1 cellular context compared by ENCODE assay signal in the genomic region with DNA sequence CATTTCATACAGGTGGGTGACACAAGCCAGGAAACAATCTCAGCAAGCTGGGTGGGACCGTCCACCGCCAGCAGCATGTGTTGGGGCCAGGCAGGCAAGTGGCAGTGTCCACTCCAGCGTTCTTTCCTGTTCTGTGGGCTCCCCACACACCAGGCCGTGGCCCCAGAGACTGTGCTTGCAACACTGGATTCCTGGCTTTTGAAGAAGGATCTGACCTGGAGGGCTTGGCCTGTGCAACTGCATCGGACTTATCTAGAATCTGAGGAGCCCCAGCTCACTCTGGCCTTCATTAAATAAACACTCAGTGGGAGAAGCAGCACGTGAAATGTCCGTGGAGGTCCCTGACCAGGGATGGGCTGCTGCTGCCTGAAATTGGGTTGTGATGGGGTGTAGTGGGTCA.
TF ChIP-seq lines count a peak whose summit lies in the region.

No MANE protein-coding gene starts in this region.

TF ChIP-seq in GM12878, 131 proteins besides CTCF, POLR2A, EP300 and RAD21:
- no peak for TF ChIP-seq EED (IDR thresholded peaks at IDR 0.05; ENCODE audit: low read depth)
